Comparison of ENCODE assay signal across 9 cellular contexts in the genomic region with DNA sequence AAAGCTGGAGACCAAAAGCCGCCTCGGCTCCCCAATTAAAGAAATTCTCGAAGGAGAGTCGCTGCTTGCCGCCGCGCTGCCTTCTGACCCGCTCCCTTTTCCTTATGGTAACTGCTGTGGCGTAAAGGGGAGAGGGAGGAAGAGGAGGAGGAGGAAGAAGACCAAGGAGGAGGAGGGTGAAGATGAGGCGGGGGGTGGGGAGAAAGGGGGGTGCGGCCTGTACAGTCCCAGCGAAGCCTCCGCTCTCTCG. TPM values are rescaled to one million over a fixed set of nuclear protein-coding genes. Genes with fewer than 3 reads are reported as not detected.
DNase-seq lines count a peak whose midpoint lies in the region; ATAC-seq, FAIRE-seq and TF ChIP-seq lines count a peak whose summit lies in the region.
"Had no signal": no experiment of that assay in that cellular context is flagged by ENCODE, and none has a peak within 500 bp of the region (broad histone marks: within the 10 kb centered on the region; RNA-seq: fewer than 3 reads in every experiment).

No MANE protein-coding gene starts in this region.

- intact Hi-C loops in pancreas (cut with DNase I), result no loop called here

- ATAC-seq in pancreas, result no peak
- ATAC-seq in HG03095 (IDR thresholded peaks at IDR 0.05; ENCODE audit: unreplicated experiment), result no peak
- no peak for ATAC-seq in GM18868 (IDR thresholded peaks at IDR 0.05; ENCODE audit: unreplicated experiment)

- no peak overlapping the region for H3K27ac Mint-ChIP-seq in CD8-positive, alpha-beta memory T cell
- H3K27ac Mint-ChIP-seq: activated naive CD8-positive, alpha-beta T cell had no signal

- H3K36me3 Mint-ChIP-seq in CD8-positive, alpha-beta memory T cell, result peaks cover 0 to 10% (median 0%) of the 10 kb centered on the region in 3 donors
- H3K36me3 Mint-ChIP-seq: activated naive CD8-positive, alpha-beta T cell had no signal

- POLR2A ChIA-PET in CD8-positive, alpha-beta memory T cell (lab: Charles Lee), result interaction anchor here (0.6 to 1.0 kb wide), 2 partner anchors 11 to 49 kb away, joined by 3 to 4 read pairs; no protein-coding TSS in a partner anchor

- peak overlapping the region; percentile 98 for H3K9ac ChIP-seq in NT2/D1 (ENCODE audit: insufficient read length, low read depth)

- 0% methylated on average over 13 to 14 of the region's 14 CpGs for WGBS in esophagus, 2 donors
- 0% methylated on average over 13 to 14 of the region's 14 CpGs for WGBS in pancreas, 2 donors

- CTCF ChIA-PET in CD8-positive, alpha-beta memory T cell (lab: Charles Lee), result interaction anchor here (1.7 kb wide), 1 partner anchor 135 kb away, joined by 5 read pairs; no protein-coding TSS in a partner anchor

- H3K27ac ChIP-seq in CD8-positive, alpha-beta memory T cell (ENCODE audit: low read depth, low read length), result peak overlapping the region; percentile 89
- H3K27ac ChIP-seq in esophagus (ENCODE audit: low read depth in 2 of 2, low read length in 1 of 2), result peak overlapping the region; percentile 90 to 99
- H3K27ac ChIP-seq in pancreas, result peak overlapping the region; percentile 60 to 93 (median 88)

- H3K27me3 Mint-ChIP-seq in CD8-positive, alpha-beta memory T cell, result no peaks in the 10 kb centered on the region
- H3K27me3 Mint-ChIP-seq: activated naive CD8-positive, alpha-beta T cell had no signal

- peaks cover 28% of the 10 kb centered on the region for H3K4me1 ChIP-seq in CD8-positive, alpha-beta memory T cell (ENCODE audit: insufficient read depth, low read length)
- no peaks in the 10 kb centered on the region for H3K4me1 ChIP-seq in NT2/D1 (ENCODE audit: insufficient read depth, insufficient read length)
- peaks cover 0 to 3% of the 10 kb centered on the region in 2 donors for H3K4me1 ChIP-seq in esophagus (ENCODE audit: control insufficient read depth in 2 of 2, insufficient read depth in 2 of 2, low read length in 1 of 2)
- H3K4me1 ChIP-seq in pancreas, result peaks cover 4 to 24% (median 20%) of the 10 kb centered on the region in 3 donors

- no peak for DNase-seq in CD8-positive, alpha-beta memory T cell
- DNase-seq in NT2/D1 (ENCODE audit: low read depth, low spot score) (no peak), pancreas (peak in 1 of 6 donors; percentile 20), GM19238 (ENCODE audit: insufficient read length, low spot score) (no peak), epidermal melanocyte (ENCODE audit: insufficient read length, low spot score) (no peak)

- no peaks in the 10 kb centered on the region for H3K9me3 Mint-ChIP-seq in CD8-positive, alpha-beta memory T cell

- no peak for FAIRE-seq in pancreas (lab: Jason Lieb, UNC)

- no peak overlapping the region for H3K4me3 Mint-ChIP-seq in CD8-positive, alpha-beta memory T cell
- H3K4me3 Mint-ChIP-seq: activated naive CD8-positive, alpha-beta T cell had no signal

- peak overlapping the region; percentile 85 for H3K4me3 ChIP-seq in CD8-positive, alpha-beta memory T cell (ENCODE audit: low read length)
- H3K4me3 ChIP-seq in NT2/D1 (ENCODE audit: insufficient read length, low read depth), result peak overlapping the region; percentile 73
- H3K4me3 ChIP-seq in esophagus (ENCODE audit: low read depth in 1 of 2, low read length in 2 of 2), result peak overlapping the region; percentile 81 to 96
- H3K4me3 ChIP-seq in pancreas, result peak overlapping the region; percentile 62 to 81 (median 64)

- H3K36me3 ChIP-seq in CD8-positive, alpha-beta memory T cell (ENCODE audit: insufficient read depth, low read length), result no peaks in the 10 kb centered on the region
- H3K36me3 ChIP-seq in NT2/D1 (ENCODE audit: insufficient read depth, insufficient read length, low read length), result peaks cover 5% of the 10 kb centered on the region
- H3K36me3 ChIP-seq in esophagus (ENCODE audit: control insufficient read depth in 2 of 2, insufficient read depth in 2 of 2, low read length in 1 of 2), result no peaks in the 10 kb centered on the region
- H3K36me3 ChIP-seq in pancreas, result no peaks in the 10 kb centered on the region

- peaks cover 12 to 23% (median 13%) of the 10 kb centered on the region in 3 donors for H3K4me1 Mint-ChIP-seq in CD8-positive, alpha-beta memory T cell

- H3K9me3 ChIP-seq in CD8-positive, alpha-beta memory T cell (ENCODE audit: low read length), result no peaks in the 10 kb centered on the region
- no peaks in the 10 kb centered on the region for H3K9me3 ChIP-seq in NT2/D1 (ENCODE audit: insufficient read depth, low read length)
- H3K9me3 ChIP-seq in esophagus (ENCODE audit: control insufficient read depth in 2 of 2, insufficient read depth in 1 of 2, low read depth in 1 of 2, low read length in 1 of 2), result no peaks in the 10 kb centered on the region
- no peaks in the 10 kb centered on the region for H3K9me3 ChIP-seq in pancreas

- H3K27me3 ChIP-seq in CD8-positive, alpha-beta memory T cell (ENCODE audit: insufficient read depth, low read length, poor library complexity, severe bottlenecking), result no peaks in the 10 kb centered on the region
- H3K27me3 ChIP-seq in NT2/D1 (ENCODE audit: insufficient read depth, insufficient read length) (peaks cover 4% of the 10 kb centered on the region), esophagus (ENCODE audit: control insufficient read depth in 1 of 2, insufficient read depth in 2 of 2, low read length in 2 of 2) (no peaks in the 10 kb centered on the region), pancreas (no peaks in the 10 kb centered on the region)

- no peak for TF ChIP-seq CTCF in pancreas (IDR thresholded peaks at IDR 0.05)

RNA-seq across cellular contexts. Expression of a gene that starts 0.4 kb away (rescaled TPM):
- total RNA-seq in CD8-positive, alpha-beta memory T cell, result 10 to 100 TPM; 21.5 to 21.8 TPM
- polyA plus RNA-seq in CD8-positive, alpha-beta memory T cell, result 19.3 TPM
- polyA plus RNA-seq in esophagus, result 1 to 10 TPM; 5.2 to 6.9 TPM
- total RNA-seq in pancreas, result 10 to 100 TPM in 4 of 6 donors, 1 to 10 TPM in 2; 8.1 to 15.0 (median 10.9) TPM
- 1 to 10 TPM; 5.5 to 7.3 TPM for polyA plus RNA-seq in pancreas

RNA-seq across cellular contexts. Expression of a gene that starts 48.2 kb away (rescaled TPM):
- 100 to 1,000 TPM; 123 to 134 TPM for total RNA-seq in CD8-positive, alpha-beta memory T cell
- 23.9 TPM for polyA plus RNA-seq in CD8-positive, alpha-beta memory T cell
- 10 to 100 TPM; 30.6 to 30.7 TPM for polyA plus RNA-seq in esophagus
- 10 to 100 TPM in 5 of 6 donors, 1 to 10 TPM in 1; 8.7 to 21.9 (median 14.5) TPM for total RNA-seq in pancreas
- 10 to 100 TPM; 13.1 to 23.7 TPM for polyA plus RNA-seq in pancreas
